Comparison of ENCODE assay signal across 21 cellular contexts in the genomic region with DNA sequence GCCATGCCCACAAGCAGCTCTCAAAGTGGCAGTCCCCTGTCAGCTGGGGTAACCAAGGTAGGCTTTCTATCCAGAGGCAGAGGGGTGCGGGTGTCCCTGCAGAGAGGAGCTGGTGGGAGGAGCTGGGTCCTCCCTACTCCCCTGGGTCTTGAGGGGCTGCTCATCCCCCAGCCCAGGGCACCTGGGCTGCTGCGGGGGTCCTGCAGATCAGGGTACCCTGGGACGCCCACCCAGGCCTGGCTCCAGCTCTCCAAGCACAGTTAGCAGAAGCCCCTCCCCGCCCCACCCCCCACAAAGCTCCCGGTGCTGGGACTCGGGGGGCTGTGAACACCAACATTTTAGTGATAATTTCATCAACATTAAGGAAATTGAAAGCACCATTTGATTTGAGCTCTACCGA.
"Had no signal": no experiment of that assay in that cellular context is flagged by ENCODE, and none has a peak within 500 bp of the region (broad histone marks: within the 10 kb centered on the region; RNA-seq: fewer than 3 reads in every experiment).

No MANE protein-coding gene starts in this region.

- FAIRE-seq: pancreas had no signal

- H3K27ac ChIP-seq: ascending aorta, gastrocnemius medialis, heart right ventricle, neutrophil, sigmoid colon, tibial nerve, uterus had no signal

- H3K9me3 ChIP-seq: ascending aorta, gastrocnemius medialis, neutrophil, pancreas, uterus had no signal

- H3K4me1 ChIP-seq: gastrocnemius medialis had no signal

- H3K4me3 ChIP-seq: ascending aorta, gastrocnemius medialis, heart right ventricle, pancreas, sigmoid colon, tibial nerve, uterus had no signal

- ATAC-seq: activated CD4-positive, CD25-positive, alpha-beta regulatory T cell treated with anti-CD3 and anti-CD28 coated beads, Interleukin-2, amount 50 U/mL, for 24 hours; activated T-cell treated with anti-CD3 and anti-CD28 coated beads, Interleukin-2, amount 50 U/mL, for 72 hours; gastrocnemius medialis; heart right ventricle; natural killer cell; pancreas; stimulated activated naive CD8-positive, alpha-beta T cell treated with anti-CD3 and anti-CD28 coated beads, Interleukin-15, Interleukin-2, amounts not matched to agents 100 U/mL and 50 U/mL, for 24 hours had no signal

- H3K36me3 ChIP-seq: ascending aorta, gastrocnemius medialis, heart right ventricle, neutrophil, pancreas, sigmoid colon, tibial nerve, uterus had no signal

- H3K27me3 ChIP-seq: ascending aorta, heart right ventricle, pancreas, tibial nerve, uterus had no signal

- DNase-seq: activated CD8-positive, alpha-beta memory T cell treated with anti-CD3 and anti-CD28 coated beads for 24 hours; activated CD8-positive, alpha-beta memory T cell treated with anti-CD3 and anti-CD28 coated beads, Interleukin-2, amount 50 U/mL, for 48 hours; activated effector memory CD4-positive, alpha-beta T cell treated with anti-CD3 and anti-CD28 coated beads, Interleukin-2, amount 50 U/mL, for 16 hours; activated naive CD4-positive, alpha-beta T cell treated with anti-CD3 and anti-CD28 coated beads, Interleukin-2, amount 50 U/mL, for 16 hours; activated T-cell treated with anti-CD3 and anti-CD28 coated beads, Interleukin-2, amount 50 U/mL, for 72 hours; effector CD4-positive, alpha-beta T cell; gastrocnemius medialis; kidney glomerular epithelial cell; natural killer cell; sigmoid colon; stimulated activated CD4-positive, alpha-beta T cell treated with anti-CD3 and anti-CD28 coated beads, Interleukin-1b, Interleukin-23, amount 100 ng/mL, for 48 hours; stimulated activated CD8-positive, alpha-beta memory T cell treated with anti-CD3 and anti-CD28 coated beads, Interleukin-4, amount 100 ng/mL, for 48 hours; stimulated activated naive CD8-positive, alpha-beta T cell treated with anti-CD3 and anti-CD28 coated beads, Interleukin-15, Interleukin-2, amounts not matched to agents 100 U/mL and 50 U/mL, for 24 hours; substantia nigra; uterus had no signal
